1 cellular context compared by ENCODE assay signal in the genomic region with DNA sequence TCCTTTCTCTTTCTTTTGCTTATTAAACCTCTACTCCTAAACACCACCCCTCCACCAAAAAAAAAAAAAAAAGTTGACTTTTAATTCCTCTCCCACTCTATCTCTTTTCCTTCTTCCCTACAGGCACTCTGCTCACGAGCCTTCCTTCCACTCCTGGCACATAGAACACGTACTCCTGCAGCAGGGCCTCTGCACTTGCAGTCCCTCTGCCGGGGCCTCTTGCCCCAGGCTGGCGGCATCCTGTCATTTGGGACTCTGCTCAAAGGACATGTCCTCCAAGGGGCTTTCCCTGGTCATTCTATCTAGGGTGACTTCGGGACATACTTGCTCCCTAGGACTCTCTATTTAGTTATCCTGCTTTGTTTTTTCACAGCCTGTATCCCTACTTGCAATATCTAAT.
A peak's percentile ranks its signal among the peaks of the same experiment; 100 is the strongest.
TF ChIP-seq lines count a peak whose summit lies in the region.

No MANE protein-coding gene starts in this region.

TF ChIP-seq in HepG2, 621 proteins besides CTCF, POLR2A, EP300 and RAD21 (continues in another document):
- TF ChIP-seq ERF (CRISPR knock-in tag; IDR thresholded peaks at IDR 0.05) = 0 out of 2 replicates have a peak, but pooled peaks have one; percentile 22
- TF ChIP-seq ZNF598 (CRISPR knock-in tag; IDR thresholded peaks at IDR 0.05; ENCODE audit: borderline replicate concordance) = no peak
- TF ChIP-seq, protein P1, sequence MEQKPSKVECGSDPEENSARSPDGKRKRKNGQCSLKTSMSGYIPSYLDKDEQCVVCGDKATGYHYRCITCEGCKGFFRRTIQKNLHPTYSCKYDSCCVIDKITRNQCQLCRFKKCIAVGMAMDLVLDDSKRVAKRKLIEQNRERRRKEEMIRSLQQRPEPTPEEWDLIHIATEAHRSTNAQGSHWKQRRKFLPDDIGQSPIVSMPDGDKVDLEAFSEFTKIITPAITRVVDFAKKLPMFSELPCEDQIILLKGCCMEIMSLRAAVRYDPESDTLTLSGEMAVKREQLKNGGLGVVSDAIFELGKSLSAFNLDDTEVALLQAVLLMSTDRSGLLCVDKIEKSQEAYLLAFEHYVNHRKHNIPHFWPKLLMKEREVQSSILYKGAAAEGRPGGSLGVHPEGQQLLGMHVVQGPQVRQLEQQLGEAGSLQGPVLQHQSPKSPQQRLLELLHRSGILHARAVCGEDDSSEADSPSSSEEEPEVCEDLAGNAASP (CRISPR knock-in tag; IDR thresholded peaks at IDR 0.05; ENCODE audit: borderline replicate concordance) = peak; percentile 76; the same call in 1 of the 2 replicates
- peak; percentile 40; the same call in 1 of the 2 replicates for TF ChIP-seq TGIF2 (CRISPR knock-in tag; IDR thresholded peaks at IDR 0.05)
- TF ChIP-seq, protein P2, sequence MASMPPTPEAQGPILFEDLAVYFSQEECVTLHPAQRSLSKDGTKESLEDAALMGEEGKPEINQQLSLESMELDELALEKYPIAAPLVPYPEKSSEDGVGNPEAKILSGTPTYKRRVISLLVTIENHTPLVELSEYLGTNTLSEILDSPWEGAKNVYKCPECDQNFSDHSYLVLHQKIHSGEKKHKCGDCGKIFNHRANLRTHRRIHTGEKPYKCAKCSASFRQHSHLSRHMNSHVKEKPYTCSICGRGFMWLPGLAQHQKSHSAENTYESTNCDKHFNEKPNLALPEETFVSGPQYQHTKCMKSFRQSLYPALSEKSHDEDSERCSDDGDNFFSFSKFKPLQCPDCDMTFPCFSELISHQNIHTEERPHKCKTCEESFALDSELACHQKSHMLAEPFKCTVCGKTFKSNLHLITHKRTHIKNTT (CRISPR knock-in tag; IDR thresholded peaks at IDR 0.05) = no peak
- TF ChIP-seq RXRA (CRISPR knock-in tag; IDR thresholded peaks at IDR 0.05) = peak; percentile 93
- TF ChIP-seq SNRNP70 (IDR thresholded peaks at IDR 0.05; ENCODE audit: low read depth, low read length) = no peak
- 0 out of 2 replicates have a peak, but pooled peaks have one; percentile 32 for TF ChIP-seq HDAC2 (CRISPR knock-in tag; IDR thresholded peaks at IDR 0.05)
- TF ChIP-seq LCORL (IDR thresholded peaks at IDR 0.05) = no peak
- TF ChIP-seq LCORL (CRISPR knock-in tag; IDR thresholded peaks at IDR 0.05) = peak; percentile 87
- TF ChIP-seq, protein P3, sequence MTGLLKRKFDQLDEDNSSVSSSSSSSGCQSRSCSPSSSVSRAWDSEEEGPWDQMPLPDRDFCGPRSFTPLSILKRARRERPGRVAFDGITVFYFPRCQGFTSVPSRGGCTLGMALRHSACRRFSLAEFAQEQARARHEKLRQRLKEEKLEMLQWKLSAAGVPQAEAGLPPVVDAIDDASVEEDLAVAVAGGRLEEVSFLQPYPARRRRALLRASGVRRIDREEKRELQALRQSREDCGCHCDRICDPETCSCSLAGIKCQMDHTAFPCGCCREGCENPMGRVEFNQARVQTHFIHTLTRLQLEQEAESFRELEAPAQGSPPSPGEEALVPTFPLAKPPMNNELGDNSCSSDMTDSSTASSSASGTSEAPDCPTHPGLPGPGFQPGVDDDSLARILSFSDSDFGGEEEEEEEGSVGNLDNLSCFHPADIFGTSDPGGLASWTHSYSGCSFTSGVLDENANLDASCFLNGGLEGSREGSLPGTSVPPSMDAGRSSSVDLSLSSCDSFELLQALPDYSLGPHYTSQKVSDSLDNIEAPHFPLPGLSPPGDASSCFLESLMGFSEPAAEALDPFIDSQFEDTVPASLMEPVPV (CRISPR knock-in tag; IDR thresholded peaks at IDR 0.05) = no peak
- TF ChIP-seq ZFP82 (CRISPR knock-in tag; IDR thresholded peaks at IDR 0.05; ENCODE audit: borderline replicate concordance) = 0 out of 2 replicates have a peak, but pooled peaks have one; percentile 33
- TF ChIP-seq HNF4G (IDR thresholded peaks at IDR 0.05; ENCODE audit: borderline replicate concordance, low read depth, low read length) = peak; percentile 61
- no peak; the same call in 1 of the 2 replicates for TF ChIP-seq HNF4G (CRISPR knock-in tag; IDR thresholded peaks at IDR 0.05; ENCODE audit: borderline replicate concordance, low read depth)
- TF ChIP-seq RBFOX2 (IDR thresholded peaks at IDR 0.05; ENCODE audit: low read depth, low read length) = no peak
- TF ChIP-seq ZFX (CRISPR knock-in tag; IDR thresholded peaks at IDR 0.05; ENCODE audit: low read depth) = peak; percentile 54
- peak; percentile 57; the same call in 1 of the 2 replicates for TF ChIP-seq PHF21A (CRISPR knock-in tag; IDR thresholded peaks at IDR 0.05)
- peak; percentile 30 for TF ChIP-seq XRCC5 (optimal IDR thresholded peaks at IDR 0.05; ENCODE audit: low read length)
- TF ChIP-seq CREB1 (IDR thresholded peaks at IDR 0.05) = no peak
- peak; percentile 39; the same call in 1 of the 2 replicates for TF ChIP-seq CREB1 (CRISPR knock-in tag; IDR thresholded peaks at IDR 0.05)
- TF ChIP-seq KLF13 (CRISPR knock-in tag; IDR thresholded peaks at IDR 0.05) = no peak
- TF ChIP-seq, protein P4, sequence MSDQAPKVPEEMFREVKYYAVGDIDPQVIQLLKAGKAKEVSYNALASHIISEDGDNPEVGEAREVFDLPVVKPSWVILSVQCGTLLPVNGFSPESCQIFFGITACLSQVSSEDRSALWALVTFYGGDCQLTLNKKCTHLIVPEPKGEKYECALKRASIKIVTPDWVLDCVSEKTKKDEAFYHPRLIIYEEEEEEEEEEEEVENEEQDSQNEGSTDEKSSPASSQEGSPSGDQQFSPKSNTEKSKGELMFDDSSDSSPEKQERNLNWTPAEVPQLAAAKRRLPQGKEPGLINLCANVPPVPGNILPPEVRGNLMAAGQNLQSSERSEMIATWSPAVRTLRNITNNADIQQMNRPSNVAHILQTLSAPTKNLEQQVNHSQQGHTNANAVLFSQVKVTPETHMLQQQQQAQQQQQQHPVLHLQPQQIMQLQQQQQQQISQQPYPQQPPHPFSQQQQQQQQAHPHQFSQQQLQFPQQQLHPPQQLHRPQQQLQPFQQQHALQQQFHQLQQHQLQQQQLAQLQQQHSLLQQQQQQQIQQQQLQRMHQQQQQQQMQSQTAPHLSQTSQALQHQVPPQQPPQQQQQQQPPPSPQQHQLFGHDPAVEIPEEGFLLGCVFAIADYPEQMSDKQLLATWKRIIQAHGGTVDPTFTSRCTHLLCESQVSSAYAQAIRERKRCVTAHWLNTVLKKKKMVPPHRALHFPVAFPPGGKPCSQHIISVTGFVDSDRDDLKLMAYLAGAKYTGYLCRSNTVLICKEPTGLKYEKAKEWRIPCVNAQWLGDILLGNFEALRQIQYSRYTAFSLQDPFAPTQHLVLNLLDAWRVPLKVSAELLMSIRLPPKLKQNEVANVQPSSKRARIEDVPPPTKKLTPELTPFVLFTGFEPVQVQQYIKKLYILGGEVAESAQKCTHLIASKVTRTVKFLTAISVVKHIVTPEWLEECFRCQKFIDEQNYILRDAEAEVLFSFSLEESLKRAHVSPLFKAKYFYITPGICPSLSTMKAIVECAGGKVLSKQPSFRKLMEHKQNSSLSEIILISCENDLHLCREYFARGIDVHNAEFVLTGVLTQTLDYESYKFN (CRISPR knock-in tag; conservative IDR thresholded peaks at IDR 0.05) = peak; percentile 89
- 0 out of 2 replicates have a peak, but pooled peaks have one; percentile 20 for TF ChIP-seq SOX5 (CRISPR knock-in tag; IDR thresholded peaks at IDR 0.05; ENCODE audit: borderline replicate concordance)
- TF ChIP-seq ZNF501 (CRISPR knock-in tag; IDR thresholded peaks at IDR 0.05) = peak; percentile 30; the same call in 1 of the 2 replicates
- TF ChIP-seq ASH2L (IDR thresholded peaks at IDR 0.05; ENCODE audit: insufficient read length, low read depth, low read length) = peak; percentile 18
- peak; percentile 22 for TF ChIP-seq TEAD3 (CRISPR knock-in tag; optimal IDR thresholded peaks at IDR 0.05; ENCODE audit: borderline replicate concordance)
- peak; percentile 54; the same call in 1 of the 2 replicates for TF ChIP-seq TCF7 (IDR thresholded peaks at IDR 0.05; ENCODE audit: low read depth)
- TF ChIP-seq, protein P5, sequence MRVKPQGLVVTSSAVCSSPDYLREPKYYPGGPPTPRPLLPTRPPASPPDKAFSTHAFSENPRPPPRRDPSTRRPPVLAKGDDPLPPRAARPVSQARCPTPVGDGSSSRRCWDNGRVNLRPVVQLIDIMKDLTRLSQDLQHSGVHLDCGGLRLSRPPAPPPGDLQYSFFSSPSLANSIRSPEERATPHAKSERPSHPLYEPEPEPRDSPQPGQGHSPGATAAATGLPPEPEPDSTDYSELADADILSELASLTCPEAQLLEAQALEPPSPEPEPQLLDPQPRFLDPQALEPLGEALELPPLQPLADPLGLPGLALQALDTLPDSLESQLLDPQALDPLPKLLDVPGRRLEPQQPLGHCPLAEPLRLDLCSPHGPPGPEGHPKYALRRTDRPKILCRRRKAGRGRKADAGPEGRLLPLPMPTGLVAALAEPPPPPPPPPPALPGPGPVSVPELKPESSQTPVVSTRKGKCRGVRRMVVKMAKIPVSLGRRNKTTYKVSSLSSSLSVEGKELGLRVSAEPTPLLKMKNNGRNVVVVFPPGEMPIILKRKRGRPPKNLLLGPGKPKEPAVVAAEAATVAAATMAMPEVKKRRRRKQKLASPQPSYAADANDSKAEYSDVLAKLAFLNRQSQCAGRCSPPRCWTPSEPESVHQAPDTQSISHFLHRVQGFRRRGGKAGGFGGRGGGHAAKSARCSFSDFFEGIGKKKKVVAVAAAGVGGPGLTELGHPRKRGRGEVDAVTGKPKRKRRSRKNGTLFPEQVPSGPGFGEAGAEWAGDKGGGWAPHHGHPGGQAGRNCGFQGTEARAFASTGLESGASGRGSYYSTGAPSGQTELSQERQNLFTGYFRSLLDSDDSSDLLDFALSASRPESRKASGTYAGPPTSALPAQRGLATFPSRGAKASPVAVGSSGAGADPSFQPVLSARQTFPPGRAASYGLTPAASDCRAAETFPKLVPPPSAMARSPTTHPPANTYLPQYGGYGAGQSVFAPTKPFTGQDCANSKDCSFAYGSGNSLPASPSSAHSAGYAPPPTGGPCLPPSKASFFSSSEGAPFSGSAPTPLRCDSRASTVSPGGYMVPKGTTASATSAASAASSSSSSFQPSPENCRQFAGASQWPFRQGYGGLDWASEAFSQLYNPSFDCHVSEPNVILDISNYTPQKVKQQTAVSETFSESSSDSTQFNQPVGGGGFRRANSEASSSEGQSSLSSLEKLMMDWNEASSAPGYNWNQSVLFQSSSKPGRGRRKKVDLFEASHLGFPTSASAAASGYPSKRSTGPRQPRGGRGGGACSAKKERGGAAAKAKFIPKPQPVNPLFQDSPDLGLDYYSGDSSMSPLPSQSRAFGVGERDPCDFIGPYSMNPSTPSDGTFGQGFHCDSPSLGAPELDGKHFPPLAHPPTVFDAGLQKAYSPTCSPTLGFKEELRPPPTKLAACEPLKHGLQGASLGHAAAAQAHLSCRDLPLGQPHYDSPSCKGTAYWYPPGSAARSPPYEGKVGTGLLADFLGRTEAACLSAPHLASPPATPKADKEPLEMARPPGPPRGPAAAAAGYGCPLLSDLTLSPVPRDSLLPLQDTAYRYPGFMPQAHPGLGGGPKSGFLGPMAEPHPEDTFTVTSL (CRISPR knock-in tag; IDR thresholded peaks at IDR 0.05; ENCODE audit: borderline replicate concordance) = peak; percentile 50; the same call in 1 of the 2 replicates
- TF ChIP-seq, protein P6, sequence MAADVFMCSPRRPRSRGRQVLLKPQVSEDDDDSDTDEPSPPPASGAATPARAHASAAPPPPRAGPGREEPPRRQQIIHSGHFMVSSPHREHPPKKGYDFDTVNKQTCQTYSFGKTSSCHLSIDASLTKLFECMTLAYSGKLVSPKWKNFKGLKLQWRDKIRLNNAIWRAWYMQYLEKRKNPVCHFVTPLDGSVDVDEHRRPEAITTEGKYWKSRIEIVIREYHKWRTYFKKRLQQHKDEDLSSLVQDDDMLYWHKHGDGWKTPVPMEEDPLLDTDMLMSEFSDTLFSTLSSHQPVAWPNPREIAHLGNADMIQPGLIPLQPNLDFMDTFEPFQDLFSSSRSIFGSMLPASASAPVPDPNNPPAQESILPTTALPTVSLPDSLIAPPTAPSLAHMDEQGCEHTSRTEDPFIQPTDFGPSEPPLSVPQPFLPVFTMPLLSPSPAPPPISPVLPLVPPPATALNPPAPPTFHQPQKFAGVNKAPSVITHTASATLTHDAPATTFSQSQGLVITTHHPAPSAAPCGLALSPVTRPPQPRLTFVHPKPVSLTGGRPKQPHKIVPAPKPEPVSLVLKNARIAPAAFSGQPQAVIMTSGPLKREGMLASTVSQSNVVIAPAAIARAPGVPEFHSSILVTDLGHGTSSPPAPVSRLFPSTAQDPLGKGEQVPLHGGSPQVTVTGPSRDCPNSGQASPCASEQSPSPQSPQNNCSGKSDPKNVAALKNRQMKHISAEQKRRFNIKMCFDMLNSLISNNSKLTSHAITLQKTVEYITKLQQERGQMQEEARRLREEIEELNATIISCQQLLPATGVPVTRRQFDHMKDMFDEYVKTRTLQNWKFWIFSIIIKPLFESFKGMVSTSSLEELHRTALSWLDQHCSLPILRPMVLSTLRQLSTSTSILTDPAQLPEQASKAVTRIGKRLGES (CRISPR knock-in tag; IDR thresholded peaks at IDR 0.05; ENCODE audit: borderline replicate concordance) = no peak
- TF ChIP-seq, protein P7, sequence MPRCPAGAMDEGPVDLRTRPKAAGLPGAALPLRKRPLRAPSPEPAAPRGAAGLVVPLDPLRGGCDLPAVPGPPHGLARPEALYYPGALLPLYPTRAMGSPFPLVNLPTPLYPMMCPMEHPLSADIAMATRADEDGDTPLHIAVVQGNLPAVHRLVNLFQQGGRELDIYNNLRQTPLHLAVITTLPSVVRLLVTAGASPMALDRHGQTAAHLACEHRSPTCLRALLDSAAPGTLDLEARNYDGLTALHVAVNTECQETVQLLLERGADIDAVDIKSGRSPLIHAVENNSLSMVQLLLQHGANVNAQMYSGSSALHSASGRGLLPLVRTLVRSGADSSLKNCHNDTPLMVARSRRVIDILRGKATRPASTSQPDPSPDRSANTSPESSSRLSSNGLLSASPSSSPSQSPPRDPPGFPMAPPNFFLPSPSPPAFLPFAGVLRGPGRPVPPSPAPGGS (CRISPR knock-in tag; IDR thresholded peaks at IDR 0.05) = peak; percentile 93
- no peak for TF ChIP-seq ETV6 (CRISPR knock-in tag; conservative IDR thresholded peaks at IDR 0.05)
- no peak for TF ChIP-seq ZNF816 (CRISPR knock-in tag; IDR thresholded peaks at IDR 0.05; ENCODE audit: borderline replicate concordance)
- peak; percentile 16; the same call in 1 of the 2 replicates for TF ChIP-seq ZNF292 (CRISPR knock-in tag; IDR thresholded peaks at IDR 0.05; ENCODE audit: borderline replicate concordance, low read depth)
